15 cellular contexts compared by ENCODE assay signal in genomic region chr3:4820296-4821121, GRCh38.
DNase-seq lines count a peak whose midpoint lies in the region; ATAC-seq and TF ChIP-seq lines count a peak whose summit lies in the region.
"Had no signal": no experiment of that assay in that cellular context is flagged by ENCODE, and none has a peak within 500 bp of the region (broad histone marks: within the 10 kb centered on the region; RNA-seq: fewer than 3 reads in every experiment).

No MANE protein-coding gene starts in this region.

- no peak for TF ChIP-seq CTCF in RWPE1 (conservative IDR thresholded peaks at IDR 0.05; ENCODE audit: low read depth)

- no peak overlapping the region for H3K4me3 ChIP-seq in naive thymus-derived CD4-positive, alpha-beta T cell (ENCODE audit: low read length)
- H3K4me3 ChIP-seq: A549, body of pancreas, tibial artery had no signal

- H3K4me1 ChIP-seq in naive thymus-derived CD4-positive, alpha-beta T cell (ENCODE audit: control insufficient read depth in 2 of 2, insufficient read depth in 2 of 2, low read length in 2 of 2) = peaks cover 32 to 43% of the 10 kb centered on the region in 2 donors

- peak; percentile 58 for DNase-seq in activated CD8-positive, alpha-beta memory T cell treated with anti-CD3 and anti-CD28 coated beads, Interleukin-2, amount 10 ng/mL, durations not matched to agents 7 days and 5 days
- no peak for DNase-seq in activated CD8-positive, alpha-beta memory T cell treated with anti-CD3 and anti-CD28 coated beads for 24 hours
- peak; percentile 71 to 77 for DNase-seq in activated T-cell treated with anti-CD3 and anti-CD28 coated beads, Interleukin-2, amount 50 U/mL, for 48 hours
- peak in 1 of 9 donors; percentile 16 for DNase-seq in naive thymus-derived CD4-positive, alpha-beta T cell
- DNase-seq in stimulated activated naive CD8-positive, alpha-beta T cell treated with anti-CD3 and anti-CD28 coated beads, Interleukin-15, Interleukin-2, amounts not matched to agents 100 U/mL and 50 U/mL, for 24 hours = peak; percentile 82
- DNase-seq in RWPE1 (ENCODE audit: low spot score) = no peak
- DNase-seq in foreskin melanocyte = no peak
- DNase-seq: body of pancreas, endodermal cell, NCI-H1092, NCI-H524, tibial artery had no signal

- H3K9me3 ChIP-seq in naive thymus-derived CD4-positive, alpha-beta T cell (ENCODE audit: control insufficient read depth in 2 of 3, low read length in 3 of 3) = no peaks in the 10 kb centered on the region
- H3K9me3 ChIP-seq: body of pancreas, tibial artery had no signal

- H3K27me3 Mint-ChIP-seq in activated CD8-positive, alpha-beta memory T cell treated with anti-CD3 and anti-CD28 coated beads, Interleukin-2, amount 10 ng/mL, durations not matched to agents 7 days and 5 days = no peaks in the 10 kb centered on the region
- no peaks in the 10 kb centered on the region for H3K27me3 Mint-ChIP-seq in naive thymus-derived CD4-positive, alpha-beta T cell

- peak; percentile 1 for ATAC-seq in activated CD8-positive, alpha-beta memory T cell treated with anti-CD3 and anti-CD28 coated beads, Interleukin-2, amount 10 ng/mL, durations not matched to agents 7 days and 5 days
- ATAC-seq in naive thymus-derived CD4-positive, alpha-beta T cell = no peak
- ATAC-seq in stimulated activated naive CD8-positive, alpha-beta T cell treated with anti-CD3 and anti-CD28 coated beads, Interleukin-15, Interleukin-2, amounts not matched to agents 100 U/mL and 50 U/mL, for 24 hours = peak; percentile 62
- ATAC-seq in GM18909 (IDR thresholded peaks at IDR 0.05; ENCODE audit: poor library complexity, unreplicated experiment) = no peak
- ATAC-seq: A549, body of pancreas, Panc1 had no signal

- peaks cover 2% of the 10 kb centered on the region for H3K9me3 Mint-ChIP-seq in activated CD8-positive, alpha-beta memory T cell treated with anti-CD3 and anti-CD28 coated beads, Interleukin-2, amount 10 ng/mL, durations not matched to agents 7 days and 5 days (ENCODE audit: low read depth)
- peaks cover 0 to 14% (median 2%) of the 10 kb centered on the region in 11 donors for H3K9me3 Mint-ChIP-seq in naive thymus-derived CD4-positive, alpha-beta T cell

- peak overlapping the region; percentile 86 for H3K27ac Mint-ChIP-seq in activated CD8-positive, alpha-beta memory T cell treated with anti-CD3 and anti-CD28 coated beads, Interleukin-2, amount 10 ng/mL, durations not matched to agents 7 days and 5 days
- H3K27ac Mint-ChIP-seq in naive thymus-derived CD4-positive, alpha-beta T cell = peak overlapping the region; percentile 58 to 98 (median 89)
- H3K27ac Mint-ChIP-seq: endodermal cell had no signal

- no peak overlapping the region for H3K4me3 Mint-ChIP-seq in activated CD8-positive, alpha-beta memory T cell treated with anti-CD3 and anti-CD28 coated beads, Interleukin-2, amount 10 ng/mL, durations not matched to agents 7 days and 5 days
- peak overlapping the region in 3 of 10 donors; percentile 8 to 51 (median 37) for H3K4me3 Mint-ChIP-seq in naive thymus-derived CD4-positive, alpha-beta T cell
- H3K4me3 Mint-ChIP-seq: endodermal cell had no signal

- peaks cover 0 to 32% (median 6%) of the 10 kb centered on the region in 3 experiments for H3K36me3 ChIP-seq in naive thymus-derived CD4-positive, alpha-beta T cell (ENCODE audit: control insufficient read depth in 2 of 3, insufficient read depth in 3 of 3, low read length in 3 of 3)

- H3K36me3 Mint-ChIP-seq in activated CD8-positive, alpha-beta memory T cell treated with anti-CD3 and anti-CD28 coated beads, Interleukin-2, amount 10 ng/mL, durations not matched to agents 7 days and 5 days = peaks cover 78% of the 10 kb centered on the region
- H3K36me3 Mint-ChIP-seq in naive thymus-derived CD4-positive, alpha-beta T cell = peaks cover 21 to 85% (median 35%) of the 10 kb centered on the region in 5 donors

- intact Hi-C loops in naive thymus-derived CD4-positive, alpha-beta T cell (cut with micrococcal nuclease) = loop anchor here in 1 of 2 donors (5.0 kb wide), 2 partner anchors 83 to 237 kb away; no protein-coding TSS in a partner anchor

- H3K27ac ChIP-seq in naive thymus-derived CD4-positive, alpha-beta T cell (ENCODE audit: low read depth, low read length) = peak overlapping the region; percentile 63
- H3K27ac ChIP-seq in RWPE1 = no peak overlapping the region
- H3K27ac ChIP-seq: body of pancreas had no signal

- POLR2A ChIA-PET in naive thymus-derived CD4-positive, alpha-beta T cell (lab: Charles Lee) = interaction anchor here (1.2 to 1.5 kb wide), 2 partner anchors 30 to 158 kb away, joined by 5 to 7 read pairs; no protein-coding TSS in a partner anchor
- POLR2A ChIA-PET in RWPE1 (lab: Yijun Ruan, JAX; ENCODE audit: low non-redundant PET) = no interaction called here

- H3K27me3 ChIP-seq in naive thymus-derived CD4-positive, alpha-beta T cell (ENCODE audit: control insufficient read depth in 2 of 2, insufficient read depth in 2 of 2, low read length in 2 of 2) = no peaks in the 10 kb centered on the region
- H3K27me3 ChIP-seq: body of pancreas, tibial artery had no signal

- CTCF ChIA-PET in activated CD8-positive, alpha-beta memory T cell treated with anti-CD3 and anti-CD28 coated beads, Interleukin-2, amount 10 ng/mL, durations not matched to agents 7 days and 5 days (lab: Charles Lee) = interaction anchor here (0.9 to 2.9 kb wide), 10 partner anchors 9 to 235 kb away, joined by 3 to 18 read pairs (median 6); partner anchors contain the start of gene BHLHE40
- CTCF ChIA-PET in naive thymus-derived CD4-positive, alpha-beta T cell (lab: Charles Lee) = interaction anchor here (0.7 to 3.7 kb wide), 3 partner anchors 108 to 159 kb away, joined by 3 to 18 read pairs (median 3); partner anchors contain the start of gene BHLHE40
- CTCF ChIA-PET in RWPE1 (lab: Yijun Ruan, JAX) = no interaction called here

- H3K4me1 Mint-ChIP-seq in activated CD8-positive, alpha-beta memory T cell treated with anti-CD3 and anti-CD28 coated beads, Interleukin-2, amount 10 ng/mL, durations not matched to agents 7 days and 5 days = peaks cover 61% of the 10 kb centered on the region
- H3K4me1 Mint-ChIP-seq in naive thymus-derived CD4-positive, alpha-beta T cell = peaks cover 35 to 76% (median 59%) of the 10 kb centered on the region in 7 donors

Comparison
In these comparisons a context has a peak if more than half of its experiments do, and no peak if none do; other contexts are left out.
1. DNase-seq: peak in activated CD8-positive, alpha-beta memory T cell treated with anti-CD3 and anti-CD28 coated beads, Interleukin-2, amount 10 ng/mL, durations not matched to agents 7 days and 5 days (single experiment), activated T-cell treated with anti-CD3 and anti-CD28 coated beads, Interleukin-2, amount 50 U/mL, for 48 hours (2 of 2) and stimulated activated naive CD8-positive, alpha-beta T cell treated with anti-CD3 and anti-CD28 coated beads, Interleukin-15, Interleukin-2, amounts not matched to agents 100 U/mL and 50 U/mL, for 24 hours (single experiment); none in activated CD8-positive, alpha-beta memory T cell treated with anti-CD3 and anti-CD28 coated beads for 24 hours (single experiment), RWPE1 (single experiment) and foreskin melanocyte (single experiment).
2. ATAC-seq: peak in activated CD8-positive, alpha-beta memory T cell treated with anti-CD3 and anti-CD28 coated beads, Interleukin-2, amount 10 ng/mL, durations not matched to agents 7 days and 5 days (single experiment) and stimulated activated naive CD8-positive, alpha-beta T cell treated with anti-CD3 and anti-CD28 coated beads, Interleukin-15, Interleukin-2, amounts not matched to agents 100 U/mL and 50 U/mL, for 24 hours (single experiment); none in naive thymus-derived CD4-positive, alpha-beta T cell (single experiment) and GM18909 (single experiment).